8 cellular contexts compared by ENCODE assay signal in genomic region chr2:131801745-131802350, GRCh38.
DNase-seq lines count a peak whose midpoint lies in the region; ATAC-seq lines count a peak whose summit lies in the region.

No MANE protein-coding gene starts in this region.

- ATAC-seq in GM18907 (IDR thresholded peaks at IDR 0.05; ENCODE audit: unreplicated experiment) (peak; percentile 94), HG03066 (IDR thresholded peaks at IDR 0.05; ENCODE audit: low read depth, unreplicated experiment) (peak; percentile 92)

- DNase-seq in AG08396 (ENCODE audit: low spot score) = peak; percentile 78
- DNase-seq in NCI-H2227 treated with DMSO at 0.1 percent for 48 hours (lab: John Stamatoyannopoulos, UW) = peak; percentile 70
- peak; percentile 79 to 80 for DNase-seq in activated CD4-positive, alpha-beta T cell treated with anti-CD3 and anti-CD28 coated beads, Interleukin-2, amount 50 U/mL, for 48 hours
- peak; percentile 14 for DNase-seq in dedifferentiated amniotic fluid mesenchymal stem cell (ENCODE audit: extremely low spot score)
- peak; percentile 87 for DNase-seq in left kidney (ENCODE audit: low read depth, low spot score)
- peak; percentile 75 for DNase-seq in stimulated activated CD4-positive, alpha-beta T cell treated with anti-CD3 and anti-CD28 coated beads, Interleukin-1b, Interleukin-23, amount 100 ng/mL, for 48 hours

Comparison
In these comparisons a context has a peak if more than half of its experiments do, and no peak if none do; other contexts are left out.
1. Peak in every context shown above with its lines: DNase-seq and ATAC-seq.
2. DNase-seq: peak in every context shown above with its lines; median percentile 87 in left kidney; 80 in activated CD4-positive, alpha-beta T cell treated with anti-CD3 and anti-CD28 coated beads, Interleukin-2, amount 50 U/mL, for 48 hours; 78 in AG08396; 75 in stimulated activated CD4-positive, alpha-beta T cell treated with anti-CD3 and anti-CD28 coated beads, Interleukin-1b, Interleukin-23, amount 100 ng/mL, for 48 hours; 70 in NCI-H2227 treated with DMSO at 0.1 percent for 48 hours; 14 in dedifferentiated amniotic fluid mesenchymal stem cell.